In genomic region chr19:18999016-18999758, GRCh38 we compare ENCODE assay signal across 15 cellular contexts. TPM values are rescaled to one million over a fixed set of nuclear protein-coding genes. Genes with fewer than 3 reads are reported as not detected.
DNase-seq lines count a peak whose midpoint lies in the region; ATAC-seq and TF ChIP-seq lines count a peak whose summit lies in the region.
"Had no signal": no experiment of that assay in that cellular context is flagged by ENCODE, and none has a peak within 500 bp of the region (broad histone marks: within the 10 kb centered on the region; RNA-seq: fewer than 3 reads in every experiment).

No MANE protein-coding gene starts in this region.

- peak overlapping the region; percentile 49 for H3K27ac Mint-ChIP-seq in CD8-positive, alpha-beta T cell
- H3K27ac Mint-ChIP-seq: GM23338 had no signal

- ATAC-seq in CD8-positive, alpha-beta T cell = no peak
- no peak for ATAC-seq in HG03521 (IDR thresholded peaks at IDR 0.05; ENCODE audit: unreplicated experiment)
- ATAC-seq in HG03354 (IDR thresholded peaks at IDR 0.05; ENCODE audit: poor library complexity, severe bottlenecking, unreplicated experiment) = no peak
- ATAC-seq: foreskin keratinocyte, GM23338, sciatic nerve had no signal

- intact Hi-C loops in CD8-positive, alpha-beta T cell (cut with DNase I, micrococcal nuclease) = no loop called here

- no peak overlapping the region for H3K27ac ChIP-seq in CD8-positive, alpha-beta T cell (ENCODE audit: low read depth, low read length)
- H3K27ac ChIP-seq: foreskin keratinocyte, suprapubic skin had no signal

- H3K4me3 Mint-ChIP-seq in CD8-positive, alpha-beta T cell = no peak overlapping the region
- H3K4me3 Mint-ChIP-seq: activated T-cell treated with anti-CD3 and anti-CD28 coated beads, Interleukin-2, amount 50 U/mL, for 72 hours; GM23338 had no signal

- H3K4me1 Mint-ChIP-seq in CD8-positive, alpha-beta T cell (ENCODE audit: low read depth) = peaks cover 27% of the 10 kb centered on the region

- TF ChIP-seq CTCF in CD8-positive, alpha-beta T cell (IDR thresholded peaks at IDR 0.05) = no peak

- H3K27me3 ChIP-seq in CD8-positive, alpha-beta T cell (ENCODE audit: insufficient read depth, low read length) = no peaks in the 10 kb centered on the region
- H3K27me3 ChIP-seq: foreskin keratinocyte, suprapubic skin had no signal

- no peak overlapping the region for H3K4me3 ChIP-seq in CD8-positive, alpha-beta T cell (ENCODE audit: low read depth, low read length)
- H3K4me3 ChIP-seq: GM23338, suprapubic skin had no signal

- H3K9me3 Mint-ChIP-seq in CD8-positive, alpha-beta T cell = no peaks in the 10 kb centered on the region
- H3K9me3 Mint-ChIP-seq: activated T-cell treated with anti-CD3 and anti-CD28 coated beads, Interleukin-2, amount 50 U/mL, for 72 hours; GM23338 had no signal

- no peaks in the 10 kb centered on the region for H3K9me3 ChIP-seq in CD8-positive, alpha-beta T cell (ENCODE audit: low read length)
- H3K9me3 ChIP-seq: suprapubic skin had no signal

- POLR2A ChIA-PET in CD8-positive, alpha-beta T cell (lab: Charles Lee) = no interaction called here

- peaks cover 72% of the 10 kb centered on the region for H3K36me3 Mint-ChIP-seq in CD8-positive, alpha-beta T cell

- peaks cover 26% of the 10 kb centered on the region for H3K36me3 ChIP-seq in CD8-positive, alpha-beta T cell (ENCODE audit: insufficient read depth, low read length)

- H3K27me3 Mint-ChIP-seq in CD8-positive, alpha-beta T cell (ENCODE audit: low read depth) = no peaks in the 10 kb centered on the region

- DNase-seq in CD8-positive, alpha-beta T cell = no peak
- DNase-seq in H4 (ENCODE audit: low spot score) = peak; percentile 38
- peak; percentile 14 for DNase-seq in amniotic epithelial cell (ENCODE audit: low read depth)
- DNase-seq in inferior parietal cortex (ENCODE audit: extremely low spot score) = peak; percentile 15
- DNase-seq in NCI-H510A (lab: John Stamatoyannopoulos, UW) = no peak
- DNase-seq: activated T-cell treated with anti-CD3 and anti-CD28 coated beads, Interleukin-2, amount 50 U/mL, for 72 hours; Calu3; central memory CD4-positive, alpha-beta T cell; foreskin keratinocyte; NCI-H526 had no signal

- H3K4me1 ChIP-seq in CD8-positive, alpha-beta T cell (ENCODE audit: insufficient read depth, low read length) = peaks cover 21% of the 10 kb centered on the region
- H3K4me1 ChIP-seq: foreskin keratinocyte, suprapubic skin had no signal

- CTCF ChIA-PET in CD8-positive, alpha-beta T cell (lab: Charles Lee) = no interaction called here

RNA-seq across cellular contexts. Expression of gene SUGP2, which starts 34.1 kb away (rescaled TPM):
- total RNA-seq in CD8-positive, alpha-beta T cell = 10 to 100 TPM; 85.4 to 90.8 TPM
- 21.7 and 25.2 TPM in 2 replicates for total RNA-seq in H4 (2014; rRNA removed; shearing (Covaris generic))

RNA-seq across cellular contexts. Expression of gene ARMC6, which starts 34.2 kb away (rescaled TPM):
- total RNA-seq in CD8-positive, alpha-beta T cell = 1 to 10 TPM; 4.6 to 5.3 TPM
- 57.7 and 62.0 TPM in 2 replicates for total RNA-seq in H4 (2014; rRNA removed; shearing (Covaris generic))

RNA-seq across cellular contexts. Expression of gene HOMER3, which starts 58.2 kb away (rescaled TPM):
- under 1 TPM in 1 of 2 experiments, not detected in 1; 0.90 TPM for total RNA-seq in CD8-positive, alpha-beta T cell
- total RNA-seq in H4 (2014; rRNA removed; shearing (Covaris generic)) = 32.5 and 47.3 TPM in 2 replicates

Comparison
In these comparisons a context has a peak if more than half of its experiments do, and no peak if none do; other contexts are left out.
1. DNase-seq: peak in H4 (single experiment), amniotic epithelial cell (single experiment) and inferior parietal cortex (single experiment); none in CD8-positive, alpha-beta T cell (0 of 7) and NCI-H510A (single experiment).
2. RNA of gene HOMER3, which starts 58.2 kb away (total RNA-seq): 32.5 to 47.3 TPM in H4; 0.90 TPM in CD8-positive, alpha-beta T cell; every median in the first group is over 10 times any median in the second.